Comparison of ENCODE assay signal across 8 cellular contexts in the genomic region with DNA sequence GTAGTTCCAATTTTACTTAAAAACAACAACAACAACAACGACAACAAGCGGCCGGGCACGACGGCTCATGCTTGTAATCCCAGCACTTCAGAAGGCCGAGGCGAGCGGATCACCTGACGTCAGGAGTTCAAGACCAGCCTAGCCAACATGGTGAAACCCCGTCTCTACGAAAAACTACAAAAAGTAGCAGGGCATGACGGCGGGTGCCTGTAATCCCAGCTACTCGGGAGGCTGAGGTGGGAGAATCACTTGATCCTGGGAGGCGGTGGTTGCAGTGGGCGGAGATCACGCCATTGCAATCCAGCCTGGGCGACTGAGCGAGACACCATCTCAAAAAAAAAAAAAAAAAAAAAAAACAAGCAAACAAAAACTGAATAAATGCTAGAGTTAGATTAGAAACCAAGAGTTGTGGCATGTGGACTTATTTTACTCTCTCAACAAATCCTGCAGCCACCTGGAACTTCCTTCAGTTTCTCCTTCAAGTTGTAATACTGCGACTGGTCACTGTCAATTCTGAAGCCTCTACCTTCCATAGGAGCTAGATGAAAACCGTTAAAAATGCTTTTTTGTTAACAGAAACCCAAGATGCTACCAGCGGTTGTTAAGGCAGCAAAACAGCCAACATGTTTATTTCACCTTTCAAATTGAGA. TPM values are rescaled to one million over a fixed set of nuclear protein-coding genes. Genes with fewer than 3 reads are reported as not detected.
DNase-seq lines count a peak whose midpoint lies in the region; ATAC-seq and TF ChIP-seq lines count a peak whose summit lies in the region.

No MANE protein-coding gene starts in this region.

- in situ Hi-C loops in astrocyte of the cerebellum (cut with HindIII; ENCODE audit: low sequenced_read_pairs): no loop called here

- no peaks in the 10 kb centered on the region for H3K9me3 ChIP-seq in thymus (ENCODE audit: control insufficient read depth)

- TF ChIP-seq CTCF in HFFc6 (IDR thresholded peaks at IDR 0.05) (no peak), astrocyte of the cerebellum (IDR thresholded peaks at IDR 0.05; ENCODE audit: low read depth, low read length, missing control alignments) (no peak)

- peaks cover 13% of the 10 kb centered on the region for H3K36me3 Mint-ChIP-seq in HFFc6 (ENCODE audit: low read depth)

- peaks cover 21% of the 10 kb centered on the region for H3K36me3 ChIP-seq in thymus (ENCODE audit: control insufficient read depth, insufficient read depth)

- ATAC-seq in HG03135 (IDR thresholded peaks at IDR 0.05; ENCODE audit: unreplicated experiment): no peak
- ATAC-seq in HG02840 (IDR thresholded peaks at IDR 0.05; ENCODE audit: low FRiP score, unreplicated experiment): no peak

- peak overlapping the region; percentile 99 for H3K4me3 Mint-ChIP-seq in HFFc6

- H3K27ac ChIP-seq in thymus (ENCODE audit: low read depth): peak overlapping the region; percentile 95

- no peaks in the 10 kb centered on the region for H3K9me3 Mint-ChIP-seq in HFFc6

- peaks cover 19% of the 10 kb centered on the region for H3K4me1 Mint-ChIP-seq in HFFc6 (ENCODE audit: low read depth)

- no peaks in the 10 kb centered on the region for H3K27me3 ChIP-seq in thymus (ENCODE audit: control insufficient read depth, insufficient read depth)

- DNase-seq in AG20443 (ENCODE audit: low spot score) (peak; percentile 24), HFFc6 (no peak), astrocyte of the cerebellum (ENCODE audit: low read depth) (no peak), left kidney (ENCODE audit: low read depth, low spot score) (peak; percentile 41)
- no peak for DNase-seq in effector CD8-positive, alpha-beta T cell (lab: John Stamatoyannopoulos, UW)

- H3K27ac Mint-ChIP-seq in HFFc6: peak overlapping the region; percentile 93

- peak overlapping the region; percentile 78 for H3K4me3 ChIP-seq in astrocyte of the cerebellum (ENCODE audit: low read depth, low read length)
- H3K4me3 ChIP-seq in thymus (ENCODE audit: low read length): peak overlapping the region; percentile 77

- peaks cover 15% of the 10 kb centered on the region for H3K4me1 ChIP-seq in thymus (ENCODE audit: control insufficient read depth, insufficient read depth, low read length)

- 70% methylated on average over 22 of the region's 22 CpGs for WGBS in thymus

- H3K27me3 Mint-ChIP-seq in HFFc6 (ENCODE audit: insufficient read depth): no peaks in the 10 kb centered on the region

RNA-seq across cellular contexts. Expression of gene ATP5F1A, which starts 1.3 kb away (rescaled TPM):
- total RNA-seq in HFFc6 (2021; fragmentation: NEBNext Ultra II Directional; extraction: Animal tissue kit (Norgen Biotek cat#: 25700)): 100 to 1,000 TPM; 446 to 523 (median 503) TPM
- polyA plus RNA-seq in thymus: 272 TPM

RNA-seq across cellular contexts. Expression of gene HAUS1, which starts 7.4 kb away (rescaled TPM):
- total RNA-seq in HFFc6 (2021; fragmentation: NEBNext Ultra II Directional; extraction: Animal tissue kit (Norgen Biotek cat#: 25700)): 10 to 100 TPM; 22.7 to 34.8 (median 31.6) TPM
- polyA plus RNA-seq in thymus: 45.7 TPM

RNA-seq across cellular contexts. Expression of gene PSTPIP2, which starts 24.7 kb away (rescaled TPM):
- 10 to 100 TPM in 1 of 6 experiments, 1 to 10 TPM in 5; 7.8 to 10.4 (median 8.7) TPM for total RNA-seq in HFFc6 (2021; fragmentation: NEBNext Ultra II Directional; extraction: Animal tissue kit (Norgen Biotek cat#: 25700))
- polyA plus RNA-seq in thymus: 8.1 TPM

Comparison
In these comparisons a context has a peak if more than half of its experiments do, and no peak if none do; other contexts are left out.
1. DNase-seq: peak in AG20443 (single experiment) and left kidney (single experiment); none in HFFc6 (single experiment), astrocyte of the cerebellum (single experiment) and effector CD8-positive, alpha-beta T cell (single experiment).